24 cellular contexts compared by ENCODE assay signal in genomic region chr5:104793031-104793430, GRCh38.
DNase-seq lines count a peak whose midpoint lies in the region; ATAC-seq, FAIRE-seq and TF ChIP-seq lines count a peak whose summit lies in the region.
"Had no signal": no experiment of that assay in that cellular context is flagged by ENCODE, and none has a peak within 500 bp of the region (broad histone marks: within the 10 kb centered on the region; RNA-seq: fewer than 3 reads in every experiment).

No MANE protein-coding gene starts in this region.

- H3K4me3 ChIP-seq in astrocyte (ENCODE audit: insufficient read depth, low read depth, low read length): no peak overlapping the region
- H3K4me3 ChIP-seq: A549, BLaER1, coronary artery, heart left ventricle, SJSA1 had no signal

- H3K9ac ChIP-seq in astrocyte (ENCODE audit: low read length): no peak overlapping the region
- H3K9ac ChIP-seq: BLaER1 had no signal

- H3K4me3 Mint-ChIP-seq in astrocyte (ENCODE audit: unreplicated experiment): no peak overlapping the region
- no peak overlapping the region for H3K4me3 Mint-ChIP-seq in WTC11
- H3K4me3 Mint-ChIP-seq: activated T-helper 17 cell treated with anti-CD3 and anti-CD28 coated beads, Interleukin-2, amount 50 U/mL, for 72 hours; endodermal cell; naive thymus-derived CD4-positive, alpha-beta T cell; type B pancreatic cell had no signal

- no peak for TF ChIP-seq CTCF in astrocyte (IDR thresholded peaks at IDR 0.05; ENCODE audit: insufficient read depth, low read depth, low read length)
- no peak for TF ChIP-seq CTCF in WTC11 (IDR thresholded peaks at IDR 0.05)

- peak; percentile 60 for DNase-seq in A172 (ENCODE audit: low spot score)
- peak; percentile 59 for DNase-seq in M059J (ENCODE audit: low read depth)
- DNase-seq in astrocyte (ENCODE audit: low read depth): peak; percentile 56
- DNase-seq in iris pigment epithelial cell (ENCODE audit: low read depth): peak; percentile 11
- DNase-seq in WTC11 (ENCODE audit: low spot score): no peak
- no peak for DNase-seq in NCI-H2227 (lab: John Stamatoyannopoulos, UW; ENCODE audit: unreplicated experiment)
- DNase-seq in NCI-H1436 treated with DMSO at 0.1 percent for 48 hours (lab: John Stamatoyannopoulos, UW): no peak
- DNase-seq: activated CD4-positive, alpha-beta T cell treated with anti-CD3 and anti-CD28 coated beads, Interleukin-2, amount 50 U/mL, for 1 hour; endodermal cell; GOT3; heart left ventricle; IMR-90; naive thymus-derived CD4-positive, alpha-beta T cell; NCI-H1694; stimulated activated CD4-positive, alpha-beta T cell treated with anti-CD3 and anti-CD28 coated beads, Interleukin-12 subunit alpha, Interleukin-12 subunit beta, amount 100 ng/mL, for 4 hours had no signal

- H3K4me2 ChIP-seq in astrocyte (ENCODE audit: low read length): no peak overlapping the region
- H3K4me2 ChIP-seq: A549, BLaER1 had no signal

- peaks cover 9% of the 10 kb centered on the region for H3K4me1 Mint-ChIP-seq in astrocyte (ENCODE audit: low read depth, unreplicated experiment)
- H3K4me1 Mint-ChIP-seq in WTC11: peaks cover 7% of the 10 kb centered on the region
- H3K4me1 Mint-ChIP-seq: activated T-helper 17 cell treated with anti-CD3 and anti-CD28 coated beads, Interleukin-2, amount 50 U/mL, for 72 hours; naive thymus-derived CD4-positive, alpha-beta T cell had no signal

- no peaks in the 10 kb centered on the region for H4K20me1 ChIP-seq in astrocyte (ENCODE audit: insufficient read depth, low read length)
- H4K20me1 ChIP-seq: BLaER1 had no signal

- no peaks in the 10 kb centered on the region for H3K4me1 ChIP-seq in astrocyte (ENCODE audit: insufficient read depth, low read length)
- H3K4me1 ChIP-seq: A549, BLaER1, heart left ventricle, SJSA1 had no signal

- H3K27me3 ChIP-seq in astrocyte (ENCODE audit: insufficient read depth, low read length): no peaks in the 10 kb centered on the region
- H3K27me3 ChIP-seq: BLaER1, heart left ventricle, SJSA1 had no signal

- H3K36me3 Mint-ChIP-seq in astrocyte (ENCODE audit: low read depth, unreplicated experiment) (no peaks in the 10 kb centered on the region), WTC11 (no peaks in the 10 kb centered on the region)
- H3K36me3 Mint-ChIP-seq: activated naive CD4-positive, alpha-beta T cell treated with anti-CD3 and anti-CD28 coated beads, Interleukin-2, amount 50 U/mL, for 72 hours; type B pancreatic cell had no signal

- H2AFZ ChIP-seq in astrocyte (ENCODE audit: low read depth, low read length): no peak overlapping the region

- POLR2A ChIA-PET in WTC11 (lab: Charles Lee): no interaction called here

- peaks cover 4% of the 10 kb centered on the region for H3K9me3 Mint-ChIP-seq in astrocyte (ENCODE audit: unreplicated experiment)
- H3K9me3 Mint-ChIP-seq in WTC11: peaks cover 6% of the 10 kb centered on the region; the same call in 1 of the 2 replicates
- H3K9me3 Mint-ChIP-seq: type B pancreatic cell had no signal

- H3K36me3 ChIP-seq in astrocyte (ENCODE audit: insufficient read depth, low read length): no peaks in the 10 kb centered on the region
- H3K36me3 ChIP-seq: BLaER1, heart left ventricle, SJSA1 had no signal

- H3K27me3 Mint-ChIP-seq in astrocyte (ENCODE audit: low read depth, unreplicated experiment): no peaks in the 10 kb centered on the region
- H3K27me3 Mint-ChIP-seq in WTC11 (ENCODE audit: low read depth): peaks cover 51% of the 10 kb centered on the region
- H3K27me3 Mint-ChIP-seq: activated T-helper 17 cell treated with anti-CD3 and anti-CD28 coated beads, Interleukin-2, amount 50 U/mL, for 72 hours; naive thymus-derived CD4-positive, alpha-beta T cell; type B pancreatic cell had no signal

- H3K9me3 ChIP-seq in astrocyte (ENCODE audit: insufficient read depth, low read depth, low read length): no peaks in the 10 kb centered on the region
- H3K9me3 ChIP-seq: A549, BLaER1, heart left ventricle, SJSA1 had no signal

- CTCF ChIA-PET in WTC11 (lab: Charles Lee): no interaction called here

- no peak for FAIRE-seq in astrocyte (lab: Jason Lieb, UNC)
- FAIRE-seq: A549 had no signal

- no peak for ATAC-seq in HG02623 (IDR thresholded peaks at IDR 0.05; ENCODE audit: unreplicated experiment)
- ATAC-seq in WTC11: no peak
- ATAC-seq: A549; activated naive CD4-positive, alpha-beta T cell treated with anti-CD3 and anti-CD28 coated beads, Interleukin-2, amount 50 U/mL, for 72 hours; activated T-helper 17 cell treated with anti-CD3 and anti-CD28 coated beads, Interleukin-2, amount 50 U/mL, for 72 hours; heart left ventricle; naive thymus-derived CD4-positive, alpha-beta T cell had no signal

- H3K79me2 ChIP-seq in astrocyte (ENCODE audit: insufficient read depth, low read length): no peaks in the 10 kb centered on the region

- H3K27ac Mint-ChIP-seq in astrocyte (ENCODE audit: unreplicated experiment) (peak overlapping the region; percentile 64), WTC11 (no peak overlapping the region)
- H3K27ac Mint-ChIP-seq: activated naive CD4-positive, alpha-beta T cell treated with anti-CD3 and anti-CD28 coated beads, Interleukin-2, amount 50 U/mL, for 72 hours; activated T-helper 17 cell treated with anti-CD3 and anti-CD28 coated beads, Interleukin-2, amount 50 U/mL, for 72 hours; endodermal cell; type B pancreatic cell had no signal

- H3K27ac ChIP-seq in astrocyte (ENCODE audit: low read depth, low read length): no peak overlapping the region
- H3K27ac ChIP-seq: A549, BLaER1, coronary artery, heart left ventricle, SJSA1, VCaP had no signal

TF ChIP-seq in WTC11, 78 proteins besides CTCF, POLR2A, EP300 and RAD21:
- TF ChIP-seq E2F4 (CRISPR knock-in tag; IDR thresholded peaks at IDR 0.05; ENCODE audit: borderline replicate concordance, low read depth): no peak
- no peak for TF ChIP-seq ZNF671 (CRISPR knock-in tag; IDR thresholded peaks at IDR 0.05)
- TF ChIP-seq CREM (CRISPR knock-in tag; IDR thresholded peaks at IDR 0.05): no peak
- TF ChIP-seq NR1H2 (CRISPR knock-in tag; IDR thresholded peaks at IDR 0.05): no peak
- TF ChIP-seq CREB1 (CRISPR knock-in tag; IDR thresholded peaks at IDR 0.05): no peak
- no peak for TF ChIP-seq ESRRA (CRISPR knock-in tag; IDR thresholded peaks at IDR 0.05; ENCODE audit: borderline replicate concordance)
- TF ChIP-seq RELA (CRISPR knock-in tag; IDR thresholded peaks at IDR 0.05; ENCODE audit: borderline replicate concordance): no peak
- no peak for TF ChIP-seq OVOL2 (CRISPR knock-in tag; IDR thresholded peaks at IDR 0.05; ENCODE audit: borderline replicate concordance)
- TF ChIP-seq E2F5 (CRISPR knock-in tag; IDR thresholded peaks at IDR 0.05): no peak
- TF ChIP-seq TEAD1 (CRISPR knock-in tag; IDR thresholded peaks at IDR 0.05): no peak
- no peak for TF ChIP-seq TEAD4 (CRISPR knock-in tag; IDR thresholded peaks at IDR 0.05)
- TF ChIP-seq USF2 (CRISPR knock-in tag; IDR thresholded peaks at IDR 0.05): no peak
- no peak for TF ChIP-seq MAX (CRISPR knock-in tag; IDR thresholded peaks at IDR 0.05)
- TF ChIP-seq MLX (CRISPR knock-in tag; IDR thresholded peaks at IDR 0.05): no peak
- no peak for TF ChIP-seq GRHL2 (CRISPR knock-in tag; IDR thresholded peaks at IDR 0.05; ENCODE audit: insufficient replicate concordance, severe bottlenecking)
- TF ChIP-seq SP1 (CRISPR knock-in tag; conservative IDR thresholded peaks at IDR 0.05): no peak
- no peak for TF ChIP-seq GTF2I (CRISPR knock-in tag; conservative IDR thresholded peaks at IDR 0.05)

Comparison
In these comparisons a context has a peak if more than half of its experiments do, and no peak if none do; other contexts are left out.
1. DNase-seq: peak in A172 (single experiment), M059J (single experiment), astrocyte (single experiment) and iris pigment epithelial cell (single experiment); none in WTC11 (single experiment), NCI-H2227 (single experiment) and NCI-H1436 treated with DMSO at 0.1 percent for 48 hours (single experiment).